Comparison of ENCODE assay signal across 25 cellular contexts in genomic region chr3:11246663-11246970, GRCh38.
"Had no signal": no experiment of that assay in that cellular context is flagged by ENCODE, and none has a peak within 500 bp of the region (broad histone marks: within the 10 kb centered on the region; RNA-seq: fewer than 3 reads in every experiment).

No MANE protein-coding gene starts in this region.

- FAIRE-seq: frontal cortex had no signal

- H3K4me1 ChIP-seq: body of pancreas, prostate gland, spleen, testis, uterus had no signal

- H3K27ac ChIP-seq: body of pancreas, cardiac muscle cell, ovary, prostate gland, spleen, testis, uterus, VCaP had no signal

- H3K9me3 Mint-ChIP-seq: activated CD4-positive, alpha-beta T cell treated with anti-CD3 and anti-CD28 coated beads, Interleukin-2, amount 10 ng/mL, durations not matched to agents 7 days and 5 days; activated CD8-positive, alpha-beta T cell treated with anti-CD3 and anti-CD28 coated beads for 36 hours; activated naive CD8-positive, alpha-beta T cell treated with anti-CD3 and anti-CD28 coated beads, Interleukin-2, amount 10 ng/mL, durations not matched to agents 7 days and 5 days; natural killer cell had no signal

- H3K4me3 ChIP-seq: body of pancreas, cardiac muscle cell, ovary, prostate gland, spleen, testis, uterus had no signal

- H3K27ac Mint-ChIP-seq: activated CD4-positive, alpha-beta T cell treated with anti-CD3 and anti-CD28 coated beads, Interleukin-2, amount 10 ng/mL, durations not matched to agents 7 days and 5 days; activated CD8-positive, alpha-beta memory T cell treated with anti-CD3 and anti-CD28 coated beads, Interleukin-2, amount 10 ng/mL, durations not matched to agents 7 days and 5 days; activated CD8-positive, alpha-beta T cell treated with anti-CD3 and anti-CD28 coated beads for 36 hours; activated naive CD8-positive, alpha-beta T cell treated with anti-CD3 and anti-CD28 coated beads, Interleukin-2, amount 10 ng/mL, durations not matched to agents 7 days and 5 days; activated T-helper 17 cell treated with anti-CD3 and anti-CD28 coated beads, Interleukin-2, amount 50 U/mL, for 72 hours; natural killer cell had no signal

- H3K36me3 ChIP-seq: cardiac muscle cell, ovary, prostate gland, spleen, uterus had no signal

- H3K36me3 Mint-ChIP-seq: natural killer cell had no signal

- H3K27me3 ChIP-seq: body of pancreas, cardiac muscle cell, ovary, spleen, testis, uterus had no signal

- H3K27me3 Mint-ChIP-seq: activated CD4-positive, alpha-beta T cell treated with anti-CD3 and anti-CD28 coated beads, Interleukin-2, amount 10 ng/mL, durations not matched to agents 7 days and 5 days had no signal

- DNase-seq: activated CD4-positive, alpha-beta T cell treated with anti-CD3 and anti-CD28 coated beads, Interleukin-2, amount 10 ng/mL, durations not matched to agents 7 days and 5 days; activated CD4-positive, CD25-positive, alpha-beta regulatory T cell treated with anti-CD3 and anti-CD28 coated beads, Interleukin-2, amount 50 U/mL, for 72 hours; activated CD8-positive, alpha-beta memory T cell treated with anti-CD3 and anti-CD28 coated beads, Interleukin-2, amount 10 ng/mL, durations not matched to agents 7 days and 5 days; activated CD8-positive, alpha-beta T cell treated with anti-CD3 and anti-CD28 coated beads for 36 hours; activated naive CD4-positive, alpha-beta T cell treated with Interleukin-2 at 50 U/mL for 16 hours; activated naive CD8-positive, alpha-beta T cell treated with anti-CD3 and anti-CD28 coated beads, Interleukin-2, amount 10 ng/mL, durations not matched to agents 7 days and 5 days; activated T-cell treated with anti-CD3 and anti-CD28 coated beads for 4 hours; amygdala; body of pancreas; cortex of kidney; hippocampal formation; left ventricle myocardium superior; midbrain; natural killer cell; ovary; spleen; stimulated activated CD4-positive, alpha-beta T cell treated with anti-CD3 and anti-CD28 coated beads, Interleukin-4, amount 100 ng/mL, for 1 hour; stimulated activated naive CD4-positive, alpha-beta T cell; testis; uterus had no signal

- ATAC-seq: activated CD8-positive, alpha-beta memory T cell treated with anti-CD3 and anti-CD28 coated beads, Interleukin-2, amount 10 ng/mL, durations not matched to agents 7 days and 5 days; activated CD8-positive, alpha-beta T cell treated with anti-CD3 and anti-CD28 coated beads for 36 hours; activated T-helper 17 cell treated with anti-CD3 and anti-CD28 coated beads, Interleukin-2, amount 50 U/mL, for 72 hours; body of pancreas; left ventricle myocardium superior; natural killer cell had no signal

- H3K4me1 Mint-ChIP-seq: natural killer cell had no signal

- H3K9me3 ChIP-seq: body of pancreas, ovary, prostate gland, spleen, testis, uterus had no signal

- H3K4me3 Mint-ChIP-seq: activated CD4-positive, alpha-beta T cell treated with anti-CD3 and anti-CD28 coated beads, Interleukin-2, amount 10 ng/mL, durations not matched to agents 7 days and 5 days; activated CD8-positive, alpha-beta memory T cell treated with anti-CD3 and anti-CD28 coated beads, Interleukin-2, amount 10 ng/mL, durations not matched to agents 7 days and 5 days; activated CD8-positive, alpha-beta T cell treated with anti-CD3 and anti-CD28 coated beads for 36 hours; activated naive CD8-positive, alpha-beta T cell treated with anti-CD3 and anti-CD28 coated beads, Interleukin-2, amount 10 ng/mL, durations not matched to agents 7 days and 5 days; activated T-helper 17 cell treated with anti-CD3 and anti-CD28 coated beads, Interleukin-2, amount 50 U/mL, for 72 hours; natural killer cell had no signal
